In the genomic region with DNA sequence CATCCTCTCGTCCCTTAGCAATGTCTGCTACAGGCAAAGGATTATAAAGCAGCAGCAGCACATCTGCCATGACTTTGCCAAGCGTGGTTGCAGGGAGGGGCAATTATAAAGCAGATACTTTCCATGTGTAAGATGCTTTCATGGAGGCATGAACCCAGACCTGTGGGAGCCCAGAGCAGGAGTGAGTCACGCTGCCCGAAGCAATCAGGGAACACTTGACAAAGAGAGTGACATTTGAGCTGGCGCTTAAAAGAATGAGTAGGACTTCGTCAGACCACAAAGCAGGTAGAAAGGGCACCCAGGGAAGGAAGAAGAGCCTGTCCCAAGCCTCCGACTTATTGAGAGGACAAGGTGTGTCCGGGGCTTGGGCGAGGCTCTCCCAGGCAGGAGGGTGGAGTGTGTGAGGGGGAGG, we compare ENCODE assay signal across 10 cellular contexts.
DNase-seq lines count a peak whose midpoint lies in the region; ATAC-seq and TF ChIP-seq lines count a peak whose summit lies in the region.
"Had no signal": no experiment of that assay in that cellular context is flagged by ENCODE, and none has a peak within 500 bp of the region (broad histone marks: within the 10 kb centered on the region; RNA-seq: fewer than 3 reads in every experiment).

No MANE protein-coding gene starts in this region.

- no peaks in the 10 kb centered on the region for H3K9me3 ChIP-seq in HCT116 (ENCODE audit: control insufficient read depth in 1 of 2, insufficient read depth in 1 of 2, low read depth in 1 of 2, low read length in 2 of 2)
- H3K9me3 ChIP-seq in hepatocyte (ENCODE audit: low read depth), result no peaks in the 10 kb centered on the region

- H3K27me3 ChIP-seq in HCT116 (ENCODE audit: insufficient read depth, low read length) (no peaks in the 10 kb centered on the region), hepatocyte (no peaks in the 10 kb centered on the region)

- in situ Hi-C loops in Caki2 (cut with HindIII; ENCODE audit: low pct_unique_long_range_greater_than_20kb, low sequenced_read_pairs), result no loop called here

- peak overlapping the region; percentile 58 for H3K4me2 ChIP-seq in HCT116 (ENCODE audit: low read length)
- H3K4me2 ChIP-seq in hepatocyte, result no peak overlapping the region

- RAD21 ChIA-PET in HCT116 (lab: Charles Lee; ENCODE audit: low non-redundant PET in 1 of 2, low total read pairs in 2 of 2, uncharacterized antibody in 2 of 2, unreplicated experiment in 2 of 2), result no interaction called here

- peak; percentile 91 for ATAC-seq in HCT116
- ATAC-seq in GM18520 (IDR thresholded peaks at IDR 0.05; ENCODE audit: unreplicated experiment), result no peak

- H2AFZ ChIP-seq in HCT116 (ENCODE audit: low read depth, low read length, poor library complexity, severe bottlenecking), result no peak overlapping the region
- H2AFZ ChIP-seq in hepatocyte, result no peak overlapping the region

- no peak for TF ChIP-seq CTCF in HCT116 (IDR thresholded peaks at IDR 0.05 in 2 of 3, conservative IDR thresholded peaks at IDR 0.05 in 1 of 3; ENCODE audit: borderline replicate concordance in 1 of 3, insufficient read depth in 1 of 3, low read depth in 2 of 3, low read length in 2 of 3)
- TF ChIP-seq CTCF in RWPE1 (conservative IDR thresholded peaks at IDR 0.05; ENCODE audit: low read depth), result no peak
- TF ChIP-seq CTCF in hepatocyte (IDR thresholded peaks at IDR 0.05; ENCODE audit: poor library complexity), result no peak

- H3K36me3 ChIP-seq in HCT116 (ENCODE audit: control insufficient read depth in 1 of 2, insufficient read depth in 2 of 2, low read length in 2 of 2), result peaks cover 47 to 64% of the 10 kb centered on the region in 2 experiments; a peak in 3 of 4 replicates
- H3K36me3 ChIP-seq in hepatocyte (replicated peaks; ENCODE audit: insufficient read depth, low read depth), result no peaks in the 10 kb centered on the region

- no peak overlapping the region for H3K4me3 ChIP-seq in HCT116 (replicated peaks in 1 of 2; ENCODE audit: low read depth in 1 of 2, low read length in 2 of 2)
- no peak overlapping the region for H3K4me3 ChIP-seq in hepatocyte

- H3K79me2 ChIP-seq in HCT116 (ENCODE audit: insufficient read depth, low read length) (no peaks in the 10 kb centered on the region; the same call in 1 of the 2 replicates), hepatocyte (no peaks in the 10 kb centered on the region)

- H3K27ac ChIP-seq in HCT116 (ENCODE audit: low read depth, low read length) (peak overlapping the region; percentile 64; the same call in 1 of the 2 replicates), RWPE1 (peak overlapping the region; percentile 63), hepatocyte (no peak overlapping the region)

- TF ChIP-seq POLR2A in HCT116 (IDR thresholded peaks at IDR 0.05; ENCODE audit: borderline replicate concordance, extremely low read depth, insufficient read depth, insufficient read length), result no peak

- H3K9ac ChIP-seq in HCT116 (ENCODE audit: low read length), result peak overlapping the region; percentile 32

- peak; percentile 8; the same call in 1 of the 2 replicates for TF ChIP-seq RAD21 in HCT116 (IDR thresholded peaks at IDR 0.05; ENCODE audit: low read depth)

- CTCF ChIA-PET in HCT116 (lab: Charles Lee) (no interaction called here), RWPE1 (lab: Yijun Ruan, JAX) (interaction anchor here (0.6 kb wide), 1 partner anchor 45 kb away, joined by 6 read pairs; no protein-coding TSS in a partner anchor)

- POLR2A ChIA-PET in HCT116 (lab: Charles Lee) (no interaction called here), RWPE1 (lab: Yijun Ruan, JAX; ENCODE audit: low non-redundant PET) (interaction anchor here (0.6 kb wide), 1 partner anchor 320 kb away, joined by 10 read pairs; no protein-coding TSS in a partner anchor)

- 0 out of 2 replicates have a peak, but pooled peaks cover 3% of the 10 kb centered on the region for H4K20me1 ChIP-seq in HCT116 (ENCODE audit: insufficient read depth)
- no peaks in the 10 kb centered on the region for H4K20me1 ChIP-seq in hepatocyte (ENCODE audit: insufficient read depth, poor library complexity, severe bottlenecking)

- 66% methylated on average over 9 of the region's 9 CpGs for WGBS in hepatocyte (ENCODE audit: low lambda C conversion rate, missing lambda C conversion rate)

- DNase-seq in Caki2 (ENCODE audit: low read depth) (peak; percentile 65), HCT116 (ENCODE audit: low read depth, low spot score) (peak; percentile 83), RWPE1 (ENCODE audit: low spot score) (peak; percentile 91), hepatocyte (ENCODE audit: low spot score) (peak; percentile 11), dermis blood vessel endothelial cell (no peak), NCI-H1694 treated with DMSO at 0.1 percent for 48 hours (lab: John Stamatoyannopoulos, UW) (no peak), NCI-H1436 treated with DMSO at 0.1 percent for 48 hours (lab: John Stamatoyannopoulos, UW) (no peak)
- DNase-seq: nucleus accumbens; stimulated activated CD4-positive, alpha-beta T cell treated with anti-CD3 and anti-CD28 coated beads, Interleukin-4, amount 100 ng/mL, for 1 hour had no signal

- BruUV-seq in HCT116 (replicated peaks; lab: Mats Ljungman, UMichigan), result no TSS peak

- intact Hi-C loops in HCT116 (cut with micrococcal nuclease), result no loop called here

- H3K4me1 ChIP-seq in HCT116 (ENCODE audit: control insufficient read depth in 1 of 2, insufficient read depth in 2 of 2, low read length in 2 of 2) (peaks cover 21 to 44% of the 10 kb centered on the region in 2 experiments), hepatocyte (ENCODE audit: insufficient read depth) (no peaks in the 10 kb centered on the region)

- no peaks in the 10 kb centered on the region for H3K9me2 ChIP-seq in HCT116 (ENCODE audit: insufficient read depth)
- no peaks in the 10 kb centered on the region for H3K9me2 ChIP-seq in hepatocyte (replicated peaks; ENCODE audit: insufficient read depth)

TF ChIP-seq in HCT116, 20 proteins besides CTCF, POLR2A, EP300 and RAD21 (continues in another document):
- TF ChIP-seq, protein P1, sequence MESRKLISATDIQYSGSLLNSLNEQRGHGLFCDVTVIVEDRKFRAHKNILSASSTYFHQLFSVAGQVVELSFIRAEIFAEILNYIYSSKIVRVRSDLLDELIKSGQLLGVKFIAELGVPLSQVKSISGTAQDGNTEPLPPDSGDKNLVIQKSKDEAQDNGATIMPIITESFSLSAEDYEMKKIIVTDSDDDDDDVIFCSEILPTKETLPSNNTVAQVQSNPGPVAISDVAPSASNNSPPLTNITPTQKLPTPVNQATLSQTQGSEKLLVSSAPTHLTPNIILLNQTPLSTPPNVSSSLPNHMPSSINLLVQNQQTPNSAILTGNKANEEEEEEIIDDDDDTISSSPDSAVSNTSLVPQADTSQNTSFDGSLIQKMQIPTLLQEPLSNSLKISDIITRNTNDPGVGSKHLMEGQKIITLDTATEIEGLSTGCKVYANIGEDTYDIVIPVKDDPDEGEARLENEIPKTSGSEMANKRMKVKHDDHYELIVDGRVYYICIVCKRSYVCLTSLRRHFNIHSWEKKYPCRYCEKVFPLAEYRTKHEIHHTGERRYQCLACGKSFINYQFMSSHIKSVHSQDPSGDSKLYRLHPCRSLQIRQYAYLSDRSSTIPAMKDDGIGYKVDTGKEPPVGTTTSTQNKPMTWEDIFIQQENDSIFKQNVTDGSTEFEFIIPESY (IDR thresholded peaks at IDR 0.05; ENCODE audit: extremely low read depth, insufficient replicate concordance, low read length), result no peak
- no peak for TF ChIP-seq ZNF274 (IDR thresholded peaks at IDR 0.05; ENCODE audit: low read depth, low read length)
- TF ChIP-seq TCF7L2 (IDR thresholded peaks at IDR 0.05; ENCODE audit: borderline replicate concordance, extremely low read depth, insufficient read depth, insufficient read length), result no peak
- no peak for TF ChIP-seq YY1 (IDR thresholded peaks at IDR 0.05; ENCODE audit: extremely low read depth, insufficient replicate concordance, low read depth, low read length)
- TF ChIP-seq EZH2phosphoT487 (IDR thresholded peaks at IDR 0.05; ENCODE audit: borderline replicate concordance), result no peak
- TF ChIP-seq, protein P2, sequence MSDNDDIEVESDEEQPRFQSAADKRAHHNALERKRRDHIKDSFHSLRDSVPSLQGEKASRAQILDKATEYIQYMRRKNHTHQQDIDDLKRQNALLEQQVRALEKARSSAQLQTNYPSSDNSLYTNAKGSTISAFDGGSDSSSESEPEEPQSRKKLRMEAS (IDR thresholded peaks at IDR 0.05), result peak; percentile 78
- TF ChIP-seq ELF1 (IDR thresholded peaks at IDR 0.05; ENCODE audit: borderline replicate concordance, low read depth), result no peak
- peak; percentile 74 for TF ChIP-seq FOSL1 (IDR thresholded peaks at IDR 0.05; ENCODE audit: low read depth)
- TF ChIP-seq ZFX (IDR thresholded peaks at IDR 0.05), result no peak
- peak; percentile 82; the same call in 1 of the 2 replicates for TF ChIP-seq SIN3A (IDR thresholded peaks at IDR 0.05; ENCODE audit: low read depth)
- TF ChIP-seq EGR1 (IDR thresholded peaks at IDR 0.05; ENCODE audit: low read depth), result 0 out of 2 replicates have a peak, but pooled peaks have one; percentile 1
- TF ChIP-seq EZH2 (IDR thresholded peaks at IDR 0.05), result no peak
- TF ChIP-seq, protein P3, sequence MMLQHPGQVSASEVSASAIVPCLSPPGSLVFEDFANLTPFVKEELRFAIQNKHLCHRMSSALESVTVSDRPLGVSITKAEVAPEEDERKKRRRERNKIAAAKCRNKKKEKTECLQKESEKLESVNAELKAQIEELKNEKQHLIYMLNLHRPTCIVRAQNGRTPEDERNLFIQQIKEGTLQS (IDR thresholded peaks at IDR 0.05), result no peak
- no peak for TF ChIP-seq SRF (IDR thresholded peaks at IDR 0.05; ENCODE audit: low read depth)
- TF ChIP-seq CBX3 (IDR thresholded peaks at IDR 0.05; ENCODE audit: low read depth), result peak; percentile 72
- peak; percentile 81 for TF ChIP-seq SP1 (IDR thresholded peaks at IDR 0.05; ENCODE audit: low read depth)
- peak; percentile 88 for TF ChIP-seq JUND (IDR thresholded peaks at IDR 0.05)

Comparison
In these comparisons a context has a peak if more than half of its experiments do, and no peak if none do; other contexts are left out.
1. DNase-seq: peak in Caki2 (single experiment), HCT116 (single experiment), RWPE1 (single experiment) and hepatocyte (single experiment); none in dermis blood vessel endothelial cell (single experiment), NCI-H1694 treated with DMSO at 0.1 percent for 48 hours (single experiment) and NCI-H1436 treated with DMSO at 0.1 percent for 48 hours (single experiment).